Comparison of ENCODE assay signal across 8 cellular contexts in genomic region chr18:9916067-9916684, GRCh38. TPM values are rescaled to one million over a fixed set of nuclear protein-coding genes. Genes with fewer than 3 reads are reported as not detected.
DNase-seq lines count a peak whose midpoint lies in the region; ATAC-seq and TF ChIP-seq lines count a peak whose summit lies in the region.

No MANE protein-coding gene starts in this region.

- H3K36me3 Mint-ChIP-seq in chondrocyte (ENCODE audit: low read depth): no peaks in the 10 kb centered on the region
- no peaks in the 10 kb centered on the region for H3K36me3 Mint-ChIP-seq in naive thymus-derived CD8-positive, alpha-beta T cell

- H3K4me1 ChIP-seq in BLaER1: peaks cover 59% of the 10 kb centered on the region

- H3K27ac Mint-ChIP-seq in chondrocyte (ENCODE audit: unreplicated experiment): peak overlapping the region; percentile 95
- H3K27ac Mint-ChIP-seq in naive thymus-derived CD8-positive, alpha-beta T cell: peak overlapping the region; percentile 27 to 98 (median 72)

- H3K9me3 Mint-ChIP-seq in chondrocyte (ENCODE audit: low read depth): no peaks in the 10 kb centered on the region
- H3K9me3 Mint-ChIP-seq in naive thymus-derived CD8-positive, alpha-beta T cell: no peaks in the 10 kb centered on the region

- peak overlapping the region; percentile 90 for H3K4me2 ChIP-seq in BLaER1

- no peak for ATAC-seq in naive thymus-derived CD8-positive, alpha-beta T cell
- ATAC-seq in GM21528 (IDR thresholded peaks at IDR 0.05; ENCODE audit: low FRiP score, unreplicated experiment) (no peak), GM19467 (IDR thresholded peaks at IDR 0.05; ENCODE audit: unreplicated experiment) (no peak)

- TF ChIP-seq CTCF in LNCaP clone FGC (IDR thresholded peaks at IDR 0.05; ENCODE audit: control insufficient read depth, extremely low read depth, insufficient read depth) (no peak), chondrocyte (IDR thresholded peaks at IDR 0.05) (no peak)

- DNase-seq in LNCaP clone FGC (ENCODE audit: low read depth): no peak
- no peak for DNase-seq in chondrocyte (ENCODE audit: low spot score)
- no peak for DNase-seq in naive thymus-derived CD8-positive, alpha-beta T cell
- no peak for DNase-seq in AG08396 (ENCODE audit: low spot score)
- DNase-seq in NCI-H2107 treated with DMSO at 0.1 percent for 48 hours (lab: John Stamatoyannopoulos, UW; ENCODE audit: unreplicated experiment): no peak

- peak overlapping the region; percentile 96; the same call in 1 of the 2 replicates for H3K9ac ChIP-seq in BLaER1

- H3K36me3 ChIP-seq in BLaER1: no peaks in the 10 kb centered on the region

- peak overlapping the region; percentile 83 for H3K4me3 Mint-ChIP-seq in chondrocyte (ENCODE audit: unreplicated experiment)
- H3K4me3 Mint-ChIP-seq in naive thymus-derived CD8-positive, alpha-beta T cell: peak overlapping the region; percentile 85 to 95 (median 89)

- no peak overlapping the region for H3K27ac ChIP-seq in BLaER1

- H3K27me3 Mint-ChIP-seq in chondrocyte (ENCODE audit: low read depth): no peaks in the 10 kb centered on the region
- no peaks in the 10 kb centered on the region for H3K27me3 Mint-ChIP-seq in naive thymus-derived CD8-positive, alpha-beta T cell

- H3K4me1 Mint-ChIP-seq in chondrocyte (ENCODE audit: low read depth): peaks cover 26% of the 10 kb centered on the region
- peaks cover 13 to 28% (median 27%) of the 10 kb centered on the region in 4 donors for H3K4me1 Mint-ChIP-seq in naive thymus-derived CD8-positive, alpha-beta T cell

- POLR2A ChIA-PET in naive thymus-derived CD8-positive, alpha-beta T cell (lab: Charles Lee): no interaction called here

- H3K4me3 ChIP-seq in BLaER1: peak overlapping the region; percentile 98
- H3K4me3 ChIP-seq in LNCaP clone FGC (ENCODE audit: low read depth, low read length): peak overlapping the region; percentile 81

- H3K9me3 ChIP-seq in BLaER1: peaks cover 5% of the 10 kb centered on the region; the same call in 1 of the 2 replicates

- no peaks in the 10 kb centered on the region for H3K27me3 ChIP-seq in BLaER1

- peaks cover 67% of the 10 kb centered on the region for H4K20me1 ChIP-seq in BLaER1

RNA-seq across cellular contexts. Expression of gene VAPA, which starts 2.4 kb away (rescaled TPM):
- total RNA-seq in chondrocyte: 125 to 143 TPM (median 141 TPM) in 3 replicates
- 100 to 1,000 TPM; 119 to 121 TPM for total RNA-seq in naive thymus-derived CD8-positive, alpha-beta T cell
- polyA plus RNA-seq in naive thymus-derived CD8-positive, alpha-beta T cell: 100 to 1,000 TPM; 187 to 214 (median 199) TPM

RNA-seq across cellular contexts. Expression of gene TXNDC2, which starts 30.4 kb away (rescaled TPM):
- total RNA-seq in chondrocyte: 0.17 to 0.41 TPM (median 0.28 TPM) in 3 replicates
- total RNA-seq in naive thymus-derived CD8-positive, alpha-beta T cell: not detected
- polyA plus RNA-seq in naive thymus-derived CD8-positive, alpha-beta T cell: not detected
